1 cellular context compared by ENCODE assay signal in genomic region chr9:101376117-101376866, GRCh38.
TF ChIP-seq lines count a peak whose summit lies in the region.

No MANE protein-coding gene starts in this region.

TF ChIP-seq in IMR-90, 13 proteins besides CTCF, POLR2A, EP300 and RAD21:
- TF ChIP-seq MAZ (IDR thresholded peaks at IDR 0.05; ENCODE audit: borderline replicate concordance, low read depth, low read length), result no peak
- no peak for TF ChIP-seq FOS (IDR thresholded peaks at IDR 0.05; ENCODE audit: low read depth, low read length)
- TF ChIP-seq MAFK (IDR thresholded peaks at IDR 0.05; ENCODE audit: low read depth, low read length), result no peak
- TF ChIP-seq NFE2L2 (IDR thresholded peaks at IDR 0.05; ENCODE audit: low read depth, low read length), result no peak
- TF ChIP-seq CEBPB (IDR thresholded peaks at IDR 0.05; ENCODE audit: low read depth, low read length), result no peak
- TF ChIP-seq, protein P1, sequence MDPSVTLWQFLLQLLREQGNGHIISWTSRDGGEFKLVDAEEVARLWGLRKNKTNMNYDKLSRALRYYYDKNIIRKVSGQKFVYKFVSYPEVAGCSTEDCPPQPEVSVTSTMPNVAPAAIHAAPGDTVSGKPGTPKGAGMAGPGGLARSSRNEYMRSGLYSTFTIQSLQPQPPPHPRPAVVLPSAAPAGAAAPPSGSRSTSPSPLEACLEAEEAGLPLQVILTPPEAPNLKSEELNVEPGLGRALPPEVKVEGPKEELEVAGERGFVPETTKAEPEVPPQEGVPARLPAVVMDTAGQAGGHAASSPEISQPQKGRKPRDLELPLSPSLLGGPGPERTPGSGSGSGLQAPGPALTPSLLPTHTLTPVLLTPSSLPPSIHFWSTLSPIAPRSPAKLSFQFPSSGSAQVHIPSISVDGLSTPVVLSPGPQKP (IDR thresholded peaks at IDR 0.05; ENCODE audit: borderline replicate concordance, low read depth, low read length), result no peak
- TF ChIP-seq RCOR1 (IDR thresholded peaks at IDR 0.05; ENCODE audit: insufficient replicate concordance, low read length), result no peak
- TF ChIP-seq, protein P2, sequence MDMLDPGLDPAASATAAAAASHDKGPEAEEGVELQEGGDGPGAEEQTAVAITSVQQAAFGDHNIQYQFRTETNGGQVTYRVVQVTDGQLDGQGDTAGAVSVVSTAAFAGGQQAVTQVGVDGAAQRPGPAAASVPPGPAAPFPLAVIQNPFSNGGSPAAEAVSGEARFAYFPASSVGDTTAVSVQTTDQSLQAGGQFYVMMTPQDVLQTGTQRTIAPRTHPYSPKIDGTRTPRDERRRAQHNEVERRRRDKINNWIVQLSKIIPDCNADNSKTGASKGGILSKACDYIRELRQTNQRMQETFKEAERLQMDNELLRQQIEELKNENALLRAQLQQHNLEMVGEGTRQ (IDR thresholded peaks at IDR 0.05; ENCODE audit: low read depth, low read length), result no peak
- no peak for TF ChIP-seq RFX5 (IDR thresholded peaks at IDR 0.05; ENCODE audit: low read depth, low read length)
- no peak for TF ChIP-seq SMC3 (IDR thresholded peaks at IDR 0.05; ENCODE audit: low read depth, low read length)
- TF ChIP-seq MXI1 (IDR thresholded peaks at IDR 0.05; ENCODE audit: borderline replicate concordance, low read depth, low read length), result no peak
- no peak for TF ChIP-seq BHLHE40 (IDR thresholded peaks at IDR 0.05; ENCODE audit: low read depth, low read length)
